ENCODE assay signal across 1 cellular context in genomic region chr7:142945001-142945400, GRCh38.
TF ChIP-seq lines count a peak whose summit lies in the region.

No MANE protein-coding gene starts in this region.

TF ChIP-seq in K562, 482 proteins besides CTCF, POLR2A, EP300 and RAD21:
- TF ChIP-seq HNRNPLL (IDR thresholded peaks at IDR 0.05; ENCODE audit: low read depth, low read length, poor library complexity, severe bottlenecking) (peak; percentile 13), BRCA1 (IDR thresholded peaks at IDR 0.05) (no peak), BRCA1 (CRISPR knock-in tag; IDR thresholded peaks at IDR 0.05) (no peak)
